ENCODE assay signal across 15 cellular contexts in the genomic region with DNA sequence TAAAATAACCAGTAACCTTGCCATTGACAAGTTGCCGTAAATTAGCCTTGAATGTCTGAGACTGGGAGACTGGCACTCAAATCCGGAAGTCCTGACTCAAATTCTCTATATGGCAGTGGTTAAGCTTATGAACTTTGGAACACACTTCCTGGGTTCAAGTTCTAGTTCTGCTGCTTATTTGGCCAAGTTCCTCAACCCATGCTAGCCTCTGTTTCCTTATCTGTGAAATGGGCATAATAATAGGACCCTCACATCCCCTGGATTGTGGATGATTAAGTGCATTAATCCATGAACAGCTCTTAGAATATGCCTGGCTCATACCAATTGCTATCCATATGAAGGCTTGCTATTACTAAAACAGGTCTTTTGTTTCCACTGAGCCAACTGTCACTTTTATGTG.
A peak's percentile ranks its signal among the peaks of the same experiment; 100 is the strongest.
DNase-seq lines count a peak whose midpoint lies in the region; ATAC-seq and FAIRE-seq lines count a peak whose summit lies in the region.
"Had no signal": no experiment of that assay in that cellular context is flagged by ENCODE, and none has a peak within 500 bp of the region (broad histone marks: within the 10 kb centered on the region; RNA-seq: fewer than 3 reads in every experiment).

No MANE protein-coding gene starts in this region.

- H3K27ac Mint-ChIP-seq in natural killer cell treated with Interleukin-12 subunit alpha and Interleukin-12 subunit beta and Interleukin-15 and Interleukin-18, amount 100 ng/mL, for 72 hours = no peak overlapping the region
- H3K27ac Mint-ChIP-seq in activated naive CD4-positive, alpha-beta T cell treated with anti-CD3 and anti-CD28 coated beads, Interleukin-2, amount 10 ng/mL, durations not matched to agents 7 days and 5 days = no peak overlapping the region
- H3K27ac Mint-ChIP-seq: activated T-helper 1 cell treated with anti-CD3 and anti-CD28 coated beads, Interleukin-12 subunit alpha, Interleukin-12 subunit beta, Interleukin-2, Interleukin-4 antibody, amounts not matched to agents 30 ng/mL and 10 ng/mL and 1 ng/mL, durations not matched to agents 14 hours and 24 hours and 36 hours had no signal

- CTCF ChIA-PET in activated naive CD4-positive, alpha-beta T cell treated with anti-CD3 and anti-CD28 coated beads, Interleukin-2, amount 10 ng/mL, durations not matched to agents 7 days and 5 days (lab: Charles Lee) = no interaction called here

- no peak overlapping the region for H3K4me3 Mint-ChIP-seq in natural killer cell treated with Interleukin-12 subunit alpha and Interleukin-12 subunit beta and Interleukin-15 and Interleukin-18, amount 100 ng/mL, for 72 hours
- H3K4me3 Mint-ChIP-seq in activated naive CD4-positive, alpha-beta T cell treated with anti-CD3 and anti-CD28 coated beads, Interleukin-2, amount 10 ng/mL, durations not matched to agents 7 days and 5 days = no peak overlapping the region
- H3K4me3 Mint-ChIP-seq: activated T-helper 1 cell treated with anti-CD3 and anti-CD28 coated beads, Interleukin-12 subunit alpha, Interleukin-12 subunit beta, Interleukin-2, Interleukin-4 antibody, amounts not matched to agents 30 ng/mL and 10 ng/mL and 1 ng/mL, durations not matched to agents 14 hours and 24 hours and 36 hours had no signal

- peak; percentile 64 for FAIRE-seq in GM18507 (lab: Jason Lieb, UNC)
- FAIRE-seq: urothelium cell line had no signal

- no peaks in the 10 kb centered on the region for H3K4me1 Mint-ChIP-seq in natural killer cell treated with Interleukin-12 subunit alpha and Interleukin-12 subunit beta and Interleukin-15 and Interleukin-18, amount 100 ng/mL, for 72 hours (ENCODE audit: low read depth in 2 of 2)
- H3K4me1 Mint-ChIP-seq in activated naive CD4-positive, alpha-beta T cell treated with anti-CD3 and anti-CD28 coated beads, Interleukin-2, amount 10 ng/mL, durations not matched to agents 7 days and 5 days = no peaks in the 10 kb centered on the region

- DNase-seq in GM18507 (ENCODE audit: extremely low spot score, insufficient read length, low read depth) (no peak), ecto neural progenitor cell (ENCODE audit: low spot score) (no peak)
- DNase-seq in natural killer cell treated with Interleukin-12 subunit alpha and Interleukin-12 subunit beta and Interleukin-15 and Interleukin-18, amount 100 ng/mL, for 72 hours (ENCODE audit: low spot score) = no peak
- DNase-seq in activated naive CD4-positive, alpha-beta T cell treated with anti-CD3 and anti-CD28 coated beads, Interleukin-2, amount 10 ng/mL, durations not matched to agents 7 days and 5 days = no peak
- no peak for DNase-seq in stimulated activated CD4-positive, alpha-beta T cell treated with anti-CD3 and anti-CD28 coated beads, Interleukin-1b, Interleukin-23, amount 100 ng/mL, for 48 hours
- DNase-seq: activated CD4-positive, CD25-positive, alpha-beta regulatory T cell treated with anti-CD3 and anti-CD28 coated beads, Interleukin-2, amount 50 U/mL, for 72 hours; brain microvascular endothelial cell; glutamatergic neuron; left lung; SJCRH30 had no signal

- no peaks in the 10 kb centered on the region for H3K36me3 Mint-ChIP-seq in natural killer cell treated with Interleukin-12 subunit alpha and Interleukin-12 subunit beta and Interleukin-15 and Interleukin-18, amount 100 ng/mL, for 72 hours
- no peaks in the 10 kb centered on the region for H3K36me3 Mint-ChIP-seq in activated naive CD4-positive, alpha-beta T cell treated with anti-CD3 and anti-CD28 coated beads, Interleukin-2, amount 10 ng/mL, durations not matched to agents 7 days and 5 days

- H3K27me3 Mint-ChIP-seq in natural killer cell treated with Interleukin-12 subunit alpha and Interleukin-12 subunit beta and Interleukin-15 and Interleukin-18, amount 100 ng/mL, for 72 hours = no peaks in the 10 kb centered on the region
- H3K27me3 Mint-ChIP-seq in activated naive CD4-positive, alpha-beta T cell treated with anti-CD3 and anti-CD28 coated beads, Interleukin-2, amount 10 ng/mL, durations not matched to agents 7 days and 5 days = no peaks in the 10 kb centered on the region

- H3K9me3 Mint-ChIP-seq in natural killer cell treated with Interleukin-12 subunit alpha and Interleukin-12 subunit beta and Interleukin-15 and Interleukin-18, amount 100 ng/mL, for 72 hours = peaks cover 6% of the 10 kb centered on the region
- no peaks in the 10 kb centered on the region for H3K9me3 Mint-ChIP-seq in activated naive CD4-positive, alpha-beta T cell treated with anti-CD3 and anti-CD28 coated beads, Interleukin-2, amount 10 ng/mL, durations not matched to agents 7 days and 5 days

- ATAC-seq in GM19455 (IDR thresholded peaks at IDR 0.05; ENCODE audit: unreplicated experiment) = peak; percentile 28
- ATAC-seq in HG02870 (IDR thresholded peaks at IDR 0.05; ENCODE audit: unreplicated experiment) = peak; percentile 29
- peak; percentile 23 for ATAC-seq in HG03442 (IDR thresholded peaks at IDR 0.05; ENCODE audit: unreplicated experiment)
- no peak for ATAC-seq in natural killer cell treated with Interleukin-12 subunit alpha and Interleukin-12 subunit beta and Interleukin-15 and Interleukin-18, amount 100 ng/mL, for 72 hours
- ATAC-seq: left lung had no signal

Comparison
In these comparisons a context has a peak if more than half of its experiments do, and no peak if none do; other contexts are left out.
1. ATAC-seq: peak in GM19455 (single experiment), HG02870 (single experiment) and HG03442 (single experiment); none in natural killer cell treated with Interleukin-12 subunit alpha and Interleukin-12 subunit beta and Interleukin-15 and Interleukin-18, amount 100 ng/mL, for 72 hours (0 of 2).